In the genomic region with DNA sequence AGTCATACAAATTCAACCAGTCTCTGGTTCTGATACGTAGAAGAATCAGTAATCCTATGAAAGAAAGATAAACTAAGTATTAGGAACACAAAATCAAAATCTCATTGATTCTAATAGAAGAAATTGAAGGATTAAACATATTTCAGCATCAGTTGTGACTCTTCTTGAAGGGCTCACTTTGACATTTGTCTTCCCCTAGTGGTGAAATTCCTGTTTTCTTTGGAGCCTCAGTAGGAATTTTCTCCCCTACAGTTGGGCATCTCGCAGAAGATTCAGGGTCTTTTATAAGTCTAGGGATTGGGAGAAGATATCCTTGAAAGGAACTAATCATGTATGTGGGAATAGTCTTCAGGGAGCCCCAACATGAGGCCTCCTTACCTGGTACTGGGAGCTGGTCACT, we compare ENCODE assay signal across 23 cellular contexts. TPM values are rescaled to one million over a fixed set of nuclear protein-coding genes. Genes with fewer than 3 reads are reported as not detected.
DNase-seq lines count a peak whose midpoint lies in the region; ATAC-seq, FAIRE-seq and TF ChIP-seq lines count a peak whose summit lies in the region.
"Had no signal": no experiment of that assay in that cellular context is flagged by ENCODE, and none has a peak within 500 bp of the region (broad histone marks: within the 10 kb centered on the region; RNA-seq: fewer than 3 reads in every experiment).

No MANE protein-coding gene starts in this region.

- H3K4me2 ChIP-seq in SK-N-SH (no peak overlapping the region), keratinocyte (ENCODE audit: control insufficient read depth, extremely low read depth, insufficient read depth, low read depth, low read length) (no peak overlapping the region)

- in situ Hi-C loops in brain microvascular endothelial cell (cut with HindIII; ENCODE audit: low pct_ligation_motif_present, low sequenced_read_pairs), result no loop called here

- H3K27me3 ChIP-seq in SK-N-SH (ENCODE audit: insufficient read depth), result no peaks in the 10 kb centered on the region
- H3K27me3 ChIP-seq in brain microvascular endothelial cell (replicated peaks), result no peaks in the 10 kb centered on the region
- H3K27me3 ChIP-seq in keratinocyte (ENCODE audit: control insufficient read depth, extremely low read depth, insufficient read depth, low read length), result no peaks in the 10 kb centered on the region
- H3K27me3 ChIP-seq: esophagus muscularis mucosa, stomach, upper lobe of right lung had no signal

- CTCF ChIA-PET in SK-N-SH (lab: Yijun Ruan, JAX), result interaction anchor here (0.6 to 3.1 kb wide), 7 partner anchors 12 to 106 kb away, joined by 3 to 11 read pairs (median 4); a partner anchor contains a TSS

- H3K9me1 ChIP-seq in keratinocyte (ENCODE audit: control insufficient read depth, extremely low read depth, insufficient read depth, low read length), result no peaks in the 10 kb centered on the region

- FAIRE-seq in keratinocyte (lab: Jason Lieb, UNC) (no peak), frontal cortex (lab: Jason Lieb, UNC) (no peak)

- TF ChIP-seq EP300 in SK-N-SH (IDR thresholded peaks at IDR 0.05; ENCODE audit: borderline replicate concordance in 1 of 2, low read depth in 1 of 2, low read length in 1 of 2), result no peak

- H3K27me3 Mint-ChIP-seq in activated T-helper 17 cell treated with anti-CD3 and anti-CD28 coated beads, Interleukin-2, amount 50 U/mL, for 72 hours, result peaks cover 4% of the 10 kb centered on the region

- H3K9me3 Mint-ChIP-seq in activated T-helper 17 cell treated with anti-CD3 and anti-CD28 coated beads, Interleukin-2, amount 50 U/mL, for 72 hours, result peaks cover 4% of the 10 kb centered on the region
- peaks cover 7% of the 10 kb centered on the region in 2 donors for H3K9me3 Mint-ChIP-seq in activated naive CD4-positive, alpha-beta T cell treated with anti-CD3 and anti-CD28 coated beads, Interleukin-2, amount 50 U/mL, for 72 hours

- H3K4me1 ChIP-seq in SK-N-SH (ENCODE audit: control insufficient read depth in 1 of 2, insufficient read depth in 2 of 2, low read depth in 1 of 2, low read length in 1 of 2) (no peaks in the 10 kb centered on the region), keratinocyte (ENCODE audit: control insufficient read depth, extremely low read depth, insufficient read depth, low read length) (no peaks in the 10 kb centered on the region)
- H3K4me1 ChIP-seq: esophagus muscularis mucosa, stomach, upper lobe of right lung had no signal

- H3K4me1 Mint-ChIP-seq in activated T-helper 17 cell treated with anti-CD3 and anti-CD28 coated beads, Interleukin-2, amount 50 U/mL, for 72 hours, result no peaks in the 10 kb centered on the region
- H3K4me1 Mint-ChIP-seq: activated naive CD4-positive, alpha-beta T cell treated with anti-CD3 and anti-CD28 coated beads, Interleukin-2, amount 50 U/mL, for 24 hours; brain had no signal

- H3F3A ChIP-seq in SK-N-SH (replicated peaks; ENCODE audit: insufficient read depth), result no peaks in the 10 kb centered on the region

- TF ChIP-seq CTCF in SK-N-SH (IDR thresholded peaks at IDR 0.05) (peak; percentile 32), brain microvascular endothelial cell (IDR thresholded peaks at IDR 0.05; ENCODE audit: low read depth, low read length, missing control alignments) (peak; percentile 28), keratinocyte (optimal IDR thresholded peaks at IDR 0.05 in 1 of 3, IDR thresholded peaks at IDR 0.05 in 1 of 3, conservative IDR thresholded peaks at IDR 0.05 in 1 of 3; ENCODE audit: extremely low read depth in 1 of 3, insufficient read depth in 2 of 3, low read length in 3 of 3) (peak in 2 of 3 experiments; percentile 23 to 36)

- H3K27ac Mint-ChIP-seq in activated T-helper 17 cell treated with anti-CD3 and anti-CD28 coated beads, Interleukin-2, amount 50 U/mL, for 72 hours, result no peak overlapping the region
- H3K27ac Mint-ChIP-seq in activated naive CD4-positive, alpha-beta T cell treated with anti-CD3 and anti-CD28 coated beads, Interleukin-2, amount 50 U/mL, for 72 hours, result no peak overlapping the region
- H3K27ac Mint-ChIP-seq: activated naive CD4-positive, alpha-beta T cell treated with anti-CD3 and anti-CD28 coated beads, Interleukin-2, amount 50 U/mL, for 24 hours; brain had no signal

- H3K9me2 ChIP-seq in SK-N-SH, result no peaks in the 10 kb centered on the region

- ATAC-seq in SK-N-SH treated with all-trans-retinoic acid at 6 μM for 48 hours, result no peak
- ATAC-seq in activated T-helper 17 cell treated with anti-CD3 and anti-CD28 coated beads, Interleukin-2, amount 50 U/mL, for 72 hours (replicated peaks), result no peak
- no peak for ATAC-seq in activated naive CD4-positive, alpha-beta T cell treated with anti-CD3 and anti-CD28 coated beads, Interleukin-2, amount 50 U/mL, for 72 hours
- ATAC-seq: left colon, Panc1, right cardiac atrium, upper lobe of right lung had no signal

- dilution Hi-C loops in keratinocyte (cut with MboI; ENCODE audit: extremely low pct_ligation_motif_present, low sequenced_read_pairs), result no loop called here

- 50% methylated on average over 2 of the region's 2 CpGs for WGBS in SK-N-SH (ENCODE audit: low lambda C conversion rate)

- DNase-seq in SK-N-SH (no peak), brain microvascular endothelial cell (no peak), keratinocyte (ENCODE audit: low read depth, low spot score) (no peak), cerebellum (ENCODE audit: low spot score) (no peak), frontal cortex (ENCODE audit: low spot score in 2 of 2) (no peak)
- DNase-seq in activated naive CD4-positive, alpha-beta T cell treated with anti-CD3 and anti-CD28 coated beads, Interleukin-2, amount 50 U/mL, for 72 hours (ENCODE audit: low spot score in 2 of 2), result no peak
- DNase-seq: activated CD4-positive, alpha-beta T cell treated with anti-CD3 and anti-CD28 coated beads, Interleukin-2, amount 50 U/mL, for 4 hours; activated T-cell treated with anti-CD3 and anti-CD28 coated beads for 4 hours; dorsolateral prefrontal cortex; left colon; midbrain; NCI-H187; NCI-H524; right cardiac atrium; stomach; upper lobe of right lung had no signal

- no peaks in the 10 kb centered on the region for H3K9me3 ChIP-seq in SK-N-SH
- H3K9me3 ChIP-seq in keratinocyte (ENCODE audit: control insufficient read depth, low read depth, low read length), result no peaks in the 10 kb centered on the region
- H3K9me3 ChIP-seq: upper lobe of right lung had no signal

- no peak overlapping the region for H3K9ac ChIP-seq in SK-N-SH
- no peak overlapping the region for H3K9ac ChIP-seq in keratinocyte (ENCODE audit: control insufficient read depth, extremely low read depth, insufficient read depth, low read length)

- H3K79me2 ChIP-seq in SK-N-SH (ENCODE audit: insufficient read depth), result no peaks in the 10 kb centered on the region
- no peaks in the 10 kb centered on the region for H3K79me2 ChIP-seq in keratinocyte (ENCODE audit: control insufficient read depth, insufficient read depth, low read length)

- H3K36me3 ChIP-seq in SK-N-SH (replicated peaks in 1 of 2; ENCODE audit: control insufficient read depth in 1 of 2, insufficient read depth in 2 of 2, low read length in 1 of 2) (no peaks in the 10 kb centered on the region), brain microvascular endothelial cell (replicated peaks) (no peaks in the 10 kb centered on the region), keratinocyte (ENCODE audit: control insufficient read depth in 2 of 2, extremely low read depth in 1 of 2, insufficient read depth in 2 of 2, low read length in 2 of 2) (no peaks in the 10 kb centered on the region)
- H3K36me3 ChIP-seq: esophagus muscularis mucosa, stomach, upper lobe of right lung had no signal

- TF ChIP-seq RAD21 in SK-N-SH (IDR thresholded peaks at IDR 0.05; ENCODE audit: low read length), result no peak; the same call in 1 of the 2 replicates

- H4K20me1 ChIP-seq in SK-N-SH (ENCODE audit: insufficient read depth) (no peaks in the 10 kb centered on the region), keratinocyte (ENCODE audit: control insufficient read depth, extremely low read depth, insufficient read depth, low read length) (no peaks in the 10 kb centered on the region)

- H3K4me3 ChIP-seq in SK-N-SH (ENCODE audit: low read depth in 2 of 2, low read length in 1 of 2) (no peak overlapping the region), brain microvascular endothelial cell (ENCODE audit: low read depth, low read length) (no peak overlapping the region), keratinocyte (ENCODE audit: control insufficient read depth in 2 of 3, extremely low read depth in 1 of 3, insufficient read depth in 2 of 3, low read depth in 1 of 3, low read length in 3 of 3) (no peak overlapping the region)
- H3K4me3 ChIP-seq: dorsolateral prefrontal cortex, esophagus muscularis mucosa, stomach, upper lobe of right lung had no signal

- no peaks in the 10 kb centered on the region for H3K36me3 Mint-ChIP-seq in activated T-helper 17 cell treated with anti-CD3 and anti-CD28 coated beads, Interleukin-2, amount 50 U/mL, for 72 hours (ENCODE audit: low read depth)
- no peaks in the 10 kb centered on the region for H3K36me3 Mint-ChIP-seq in activated naive CD4-positive, alpha-beta T cell treated with anti-CD3 and anti-CD28 coated beads, Interleukin-2, amount 50 U/mL, for 72 hours
- H3K36me3 Mint-ChIP-seq: activated naive CD4-positive, alpha-beta T cell treated with anti-CD3 and anti-CD28 coated beads, Interleukin-2, amount 50 U/mL, for 24 hours; brain had no signal

- H3K27ac ChIP-seq in SK-N-SH (ENCODE audit: low read depth in 2 of 2, low read length in 1 of 2), result no peak overlapping the region
- no peak overlapping the region for H3K27ac ChIP-seq in brain microvascular endothelial cell
- no peak overlapping the region for H3K27ac ChIP-seq in keratinocyte (ENCODE audit: control insufficient read depth, insufficient read depth, low read length)
- H3K27ac ChIP-seq: dorsolateral prefrontal cortex, esophagus muscularis mucosa, stomach, upper lobe of right lung had no signal

- POLR2A ChIA-PET in SK-N-SH (lab: Yijun Ruan, JAX), result no interaction called here

- H2AFZ ChIP-seq in SK-N-SH (ENCODE audit: low read depth) (no peak overlapping the region), keratinocyte (ENCODE audit: control insufficient read depth, low read length) (no peak overlapping the region)

- H3K4me3 Mint-ChIP-seq in activated T-helper 17 cell treated with anti-CD3 and anti-CD28 coated beads, Interleukin-2, amount 50 U/mL, for 72 hours, result no peak overlapping the region
- H3K4me3 Mint-ChIP-seq: activated naive CD4-positive, alpha-beta T cell treated with anti-CD3 and anti-CD28 coated beads, Interleukin-2, amount 50 U/mL, for 24 hours; brain had no signal

RNA-seq across cellular contexts. Expression of a gene that starts 2.8 kb away (rescaled TPM):
- polyA plus RNA-seq in SK-N-SH (2012; rRNA removed) (not detected in 2 replicates), keratinocyte (not detected in 3 replicates)
- polyA plus RNA-seq in SK-N-SH (2012; cell fraction: cytosol; rRNA removed), result not detected in 2 replicates
- not detected in 2 replicates for polyA plus RNA-seq in SK-N-SH (2012; cell fraction: nucleus; rRNA removed)
- not detected for polyA plus RNA-seq in keratinocyte (2011; ENCODE audit: low read depth)
- polyA plus RNA-seq in keratinocyte (2011; cell fraction: cytosol; rRNA removed), result not detected in 2 replicates
- polyA plus RNA-seq in keratinocyte (2011; cell fraction: nucleus; rRNA removed), result not detected in 2 replicates
- polyA plus RNA-seq in keratinocyte (2012; ENCODE audit: low replicate concordance), result not detected in 2 replicates
- polyA minus RNA-seq in keratinocyte, result not detected in 3 replicates
- not detected for polyA minus RNA-seq in keratinocyte (2011; cell fraction: cytosol; rRNA and poly(A)+ RNA removed)
- polyA minus RNA-seq in keratinocyte (2011; cell fraction: nucleus; rRNA and poly(A)+ RNA removed), result not detected in 2 replicates
- total RNA-seq in activated T-helper 17 cell treated with anti-CD3 and anti-CD28 coated beads, Interleukin-2, amount 50 U/mL, for 72 hours, result not detected
- total RNA-seq in cerebellum (not detected), frontal cortex (not detected)
- not detected for total RNA-seq in activated naive CD4-positive, alpha-beta T cell treated with anti-CD3 and anti-CD28 coated beads, Interleukin-2, amount 50 U/mL, for 72 hours
- total RNA-seq: esophagus muscularis mucosa, G401, left colon, right cardiac atrium, stomach, upper lobe of right lung had no signal
- polyA plus RNA-seq: right cardiac atrium, stomach had no signal

RNA-seq across cellular contexts. Expression of a gene that starts 14.6 kb away (rescaled TPM):
- polyA plus RNA-seq in SK-N-SH (2012; rRNA removed), result not detected in 2 replicates
- not detected in 2 replicates for polyA plus RNA-seq in SK-N-SH (2012; cell fraction: cytosol; rRNA removed)
- not detected in 2 replicates for polyA plus RNA-seq in SK-N-SH (2012; cell fraction: nucleus; rRNA removed)
- not detected in 3 replicates for polyA plus RNA-seq in keratinocyte
- polyA plus RNA-seq in keratinocyte (2011; ENCODE audit: low read depth), result not detected
- not detected in 2 replicates for polyA plus RNA-seq in keratinocyte (2011; cell fraction: cytosol; rRNA removed)
- polyA plus RNA-seq in keratinocyte (2011; cell fraction: nucleus; rRNA removed), result not detected in 2 replicates
- polyA plus RNA-seq in keratinocyte (2012; ENCODE audit: low replicate concordance), result not detected in 2 replicates
- polyA minus RNA-seq in keratinocyte, result not detected in 3 replicates
- polyA minus RNA-seq in keratinocyte (2011; cell fraction: cytosol; rRNA and poly(A)+ RNA removed), result not detected
- not detected in 2 replicates for polyA minus RNA-seq in keratinocyte (2011; cell fraction: nucleus; rRNA and poly(A)+ RNA removed)
- total RNA-seq in activated T-helper 17 cell treated with anti-CD3 and anti-CD28 coated beads, Interleukin-2, amount 50 U/mL, for 72 hours, result not detected
- not detected for total RNA-seq in cerebellum
- not detected for total RNA-seq in activated naive CD4-positive, alpha-beta T cell treated with anti-CD3 and anti-CD28 coated beads, Interleukin-2, amount 50 U/mL, for 72 hours
- not detected for total RNA-seq in frontal cortex
- total RNA-seq: esophagus muscularis mucosa, G401, left colon, right cardiac atrium, stomach, upper lobe of right lung had no signal
- polyA plus RNA-seq: right cardiac atrium, stomach had no signal

RNA-seq across cellular contexts. Expression of a gene that starts 19.2 kb away (rescaled TPM):
- polyA plus RNA-seq in SK-N-SH (2012; rRNA removed) (0.21 and 0.31 TPM in 2 replicates), keratinocyte (not detected in 3 replicates)
- 0.13 and 0.16 TPM in 2 replicates for polyA plus RNA-seq in SK-N-SH (2012; cell fraction: cytosol; rRNA removed)
- polyA plus RNA-seq in SK-N-SH (2012; cell fraction: nucleus; rRNA removed), result 0.10 TPM in 1 of 2 replicates, not detected in the other
- polyA plus RNA-seq in keratinocyte (2011; ENCODE audit: low read depth), result not detected
- polyA plus RNA-seq in keratinocyte (2011; cell fraction: cytosol; rRNA removed), result not detected in 2 replicates
- polyA plus RNA-seq in keratinocyte (2011; cell fraction: nucleus; rRNA removed), result not detected in 2 replicates
- not detected in 2 replicates for polyA plus RNA-seq in keratinocyte (2012; ENCODE audit: low replicate concordance)
- polyA minus RNA-seq in keratinocyte, result not detected in 3 replicates
- polyA minus RNA-seq in keratinocyte (2011; cell fraction: cytosol; rRNA and poly(A)+ RNA removed), result not detected
- polyA minus RNA-seq in keratinocyte (2011; cell fraction: nucleus; rRNA and poly(A)+ RNA removed), result not detected in 2 replicates
- total RNA-seq in activated T-helper 17 cell treated with anti-CD3 and anti-CD28 coated beads, Interleukin-2, amount 50 U/mL, for 72 hours, result not detected
- total RNA-seq in cerebellum (not detected), frontal cortex (not detected)
- total RNA-seq in activated naive CD4-positive, alpha-beta T cell treated with anti-CD3 and anti-CD28 coated beads, Interleukin-2, amount 50 U/mL, for 72 hours, result not detected
- total RNA-seq: dorsolateral prefrontal cortex, esophagus muscularis mucosa, left colon, right cardiac atrium, stomach, upper lobe of right lung had no signal
- polyA plus RNA-seq: right cardiac atrium, stomach had no signal

RNA-seq across cellular contexts. Expression of a gene that starts 24.5 kb away (rescaled TPM):
- polyA plus RNA-seq in SK-N-SH (2012; rRNA removed) (not detected in 2 replicates), keratinocyte (not detected in 3 replicates)
- polyA plus RNA-seq in SK-N-SH (2012; cell fraction: cytosol; rRNA removed), result not detected in 2 replicates
- not detected in 2 replicates for polyA plus RNA-seq in SK-N-SH (2012; cell fraction: nucleus; rRNA removed)
- not detected for polyA plus RNA-seq in keratinocyte (2011; ENCODE audit: low read depth)
- not detected in 2 replicates for polyA plus RNA-seq in keratinocyte (2011; cell fraction: cytosol; rRNA removed)
- not detected in 2 replicates for polyA plus RNA-seq in keratinocyte (2011; cell fraction: nucleus; rRNA removed)
- polyA plus RNA-seq in keratinocyte (2012; ENCODE audit: low replicate concordance), result not detected in 2 replicates
- not detected in 3 replicates for polyA minus RNA-seq in keratinocyte
- polyA minus RNA-seq in keratinocyte (2011; cell fraction: cytosol; rRNA and poly(A)+ RNA removed), result not detected
- polyA minus RNA-seq in keratinocyte (2011; cell fraction: nucleus; rRNA and poly(A)+ RNA removed), result not detected in 2 replicates
- total RNA-seq in activated T-helper 17 cell treated with anti-CD3 and anti-CD28 coated beads, Interleukin-2, amount 50 U/mL, for 72 hours, result not detected
- total RNA-seq in cerebellum (1.9 TPM), frontal cortex (2.4 TPM)
- not detected for total RNA-seq in activated naive CD4-positive, alpha-beta T cell treated with anti-CD3 and anti-CD28 coated beads, Interleukin-2, amount 50 U/mL, for 72 hours
- total RNA-seq: esophagus muscularis mucosa, G401, left colon, stomach, upper lobe of right lung had no signal
- polyA plus RNA-seq: right cardiac atrium, stomach had no signal

RNA-seq across cellular contexts. Expression of a gene that starts 41.0 kb away (rescaled TPM):
- not detected in 2 replicates for polyA plus RNA-seq in SK-N-SH (2012; rRNA removed)
- not detected in 2 replicates for polyA plus RNA-seq in SK-N-SH (2012; cell fraction: cytosol; rRNA removed)
- not detected in 2 replicates for polyA plus RNA-seq in SK-N-SH (2012; cell fraction: nucleus; rRNA removed)
- polyA plus RNA-seq in keratinocyte, result not detected in 3 replicates
- polyA plus RNA-seq in keratinocyte (2011; ENCODE audit: low read depth), result not detected
- polyA plus RNA-seq in keratinocyte (2011; cell fraction: cytosol; rRNA removed), result not detected in 2 replicates
- not detected in 2 replicates for polyA plus RNA-seq in keratinocyte (2011; cell fraction: nucleus; rRNA removed)
- polyA plus RNA-seq in keratinocyte (2012; ENCODE audit: low replicate concordance), result not detected in 2 replicates
- polyA minus RNA-seq in keratinocyte, result not detected in 3 replicates
- polyA minus RNA-seq in keratinocyte (2011; cell fraction: cytosol; rRNA and poly(A)+ RNA removed), result not detected
- not detected in 2 replicates for polyA minus RNA-seq in keratinocyte (2011; cell fraction: nucleus; rRNA and poly(A)+ RNA removed)
- not detected for total RNA-seq in activated T-helper 17 cell treated with anti-CD3 and anti-CD28 coated beads, Interleukin-2, amount 50 U/mL, for 72 hours
- total RNA-seq in cerebellum, result 12.2 TPM
- not detected for total RNA-seq in activated naive CD4-positive, alpha-beta T cell treated with anti-CD3 and anti-CD28 coated beads, Interleukin-2, amount 50 U/mL, for 72 hours
- 38.3 TPM for total RNA-seq in frontal cortex
- total RNA-seq: esophagus muscularis mucosa, left colon, right cardiac atrium, stomach, upper lobe of right lung had no signal
- polyA plus RNA-seq: right cardiac atrium, stomach had no signal
